In the genomic region with DNA sequence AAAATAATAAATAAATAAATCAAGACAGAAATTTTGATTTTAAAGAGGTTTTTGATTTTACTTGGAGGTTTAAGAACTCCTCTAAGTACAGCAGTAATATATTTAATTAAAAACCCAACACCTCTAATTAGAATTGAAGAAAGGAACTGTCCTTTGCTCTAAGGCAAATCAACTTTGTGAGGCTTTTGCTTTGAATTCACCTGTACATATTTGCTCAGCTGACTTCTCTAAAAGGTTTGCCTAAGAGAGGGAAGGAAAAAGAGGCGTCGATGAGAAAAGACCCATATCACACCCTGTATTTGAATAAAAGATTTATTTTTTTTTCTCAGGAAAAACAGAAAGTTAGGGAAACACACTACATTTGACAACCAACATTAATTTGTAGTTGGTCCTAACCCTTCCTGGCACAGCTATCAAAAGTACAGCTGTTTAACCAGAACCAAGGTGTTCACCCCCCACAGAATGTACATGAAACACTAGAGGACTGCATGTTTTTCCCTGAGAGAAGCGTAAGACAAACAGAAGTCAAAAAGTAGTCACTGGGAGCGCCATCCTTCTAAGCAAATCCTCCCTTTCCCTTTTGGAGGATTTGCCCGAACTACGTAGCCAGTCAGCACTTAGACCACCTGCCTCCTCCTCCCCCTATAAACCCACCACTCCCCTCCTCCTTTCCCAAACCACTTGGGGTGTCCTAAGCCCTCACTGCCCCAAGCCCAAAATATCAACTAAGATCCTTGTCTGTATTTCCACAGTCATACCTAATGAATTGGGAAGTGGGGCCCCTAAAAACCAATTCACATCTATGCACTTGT, we compare ENCODE assay signal across 9 cellular contexts. TPM values are rescaled to one million over a fixed set of nuclear protein-coding genes. Genes with fewer than 3 reads are reported as not detected.
DNase-seq lines count a peak whose midpoint lies in the region; ATAC-seq and TF ChIP-seq lines count a peak whose summit lies in the region.
"Had no signal": no experiment of that assay in that cellular context is flagged by ENCODE, and none has a peak within 500 bp of the region (broad histone marks: within the 10 kb centered on the region; RNA-seq: fewer than 3 reads in every experiment).

No MANE protein-coding gene starts in this region.

- H3K4me1 Mint-ChIP-seq in CD4-positive, alpha-beta T cell (ENCODE audit: low read depth): peaks cover 71% of the 10 kb centered on the region

- no peak for TF ChIP-seq CTCF in CD4-positive, alpha-beta T cell (IDR thresholded peaks at IDR 0.05)
- TF ChIP-seq CTCF in neutrophil (IDR thresholded peaks at IDR 0.05): no peak

- H3K27ac Mint-ChIP-seq in CD4-positive, alpha-beta T cell: peak overlapping the region; percentile 98

- POLR2A ChIA-PET in CD4-positive, alpha-beta T cell (lab: Charles Lee): interaction anchor here (0.7 to 15.4 kb wide), 5 partner anchors 10 to 59 kb away, joined by 4 to 1538 read pairs (median 5); a partner anchor contains a TSS

- no peak for ATAC-seq in CD4-positive, alpha-beta T cell (ENCODE audit: poor library complexity)

- intact Hi-C loops in CD4-positive, alpha-beta T cell (cut with DNase I, micrococcal nuclease): no loop called here

- peaks cover 99% of the 10 kb centered on the region for H3K36me3 Mint-ChIP-seq in CD4-positive, alpha-beta T cell (ENCODE audit: low read depth)

- peak overlapping the region; percentile 95 for H3K4me3 ChIP-seq in effector memory CD4-positive, alpha-beta T cell (ENCODE audit: insufficient read depth, low read depth, low read length, poor library complexity, severe bottlenecking)
- H3K4me3 ChIP-seq in neutrophil (ENCODE audit: low read depth in 1 of 2, low read length in 1 of 2): peak overlapping the region; percentile 80 to 97

- peak overlapping the region; percentile 97 for H3K27ac ChIP-seq in CD4-positive, alpha-beta T cell (ENCODE audit: low read depth, low read length)
- peak overlapping the region; percentile 98 for H3K27ac ChIP-seq in effector memory CD4-positive, alpha-beta T cell (ENCODE audit: insufficient read depth, low read length, poor library complexity, severe bottlenecking)
- peak overlapping the region; percentile 100 for H3K27ac ChIP-seq in neutrophil

- DNase-seq in CD4-positive, alpha-beta T cell: no peak
- DNase-seq in NCI-H774 (lab: John Stamatoyannopoulos, UW): peak; percentile 21
- DNase-seq in effector memory CD4-positive, alpha-beta T cell: no peak
- DNase-seq in GDM1 (lab: John Stamatoyannopoulos, UW): no peak
- no peak for DNase-seq in GM03348 (ENCODE audit: low spot score)
- no peak for DNase-seq in germinal center (ENCODE audit: low spot score)
- DNase-seq in DMS 273 treated with DMSO at 0.1 percent for 48 hours (lab: John Stamatoyannopoulos, UW): no peak

- CTCF ChIA-PET in CD4-positive, alpha-beta T cell (lab: Charles Lee): interaction anchor here (0.9 to 14.2 kb wide), 3 partner anchors 8 to 47 kb away, joined by 3 to 183 read pairs (median 8); no protein-coding TSS in a partner anchor

- H3K9me3 Mint-ChIP-seq in CD4-positive, alpha-beta T cell: no peaks in the 10 kb centered on the region

- H3K4me3 Mint-ChIP-seq in CD4-positive, alpha-beta T cell: peak overlapping the region; percentile 98

- no peaks in the 10 kb centered on the region for H3K9me3 ChIP-seq in CD4-positive, alpha-beta T cell (ENCODE audit: control insufficient read depth, low read length)
- H3K9me3 ChIP-seq in effector memory CD4-positive, alpha-beta T cell (ENCODE audit: control insufficient read depth, low read length): no peaks in the 10 kb centered on the region
- H3K9me3 ChIP-seq in neutrophil: no peaks in the 10 kb centered on the region

- no peaks in the 10 kb centered on the region for H3K27me3 ChIP-seq in CD4-positive, alpha-beta T cell (ENCODE audit: control insufficient read depth, insufficient read depth, low read length)
- no peaks in the 10 kb centered on the region for H3K27me3 ChIP-seq in effector memory CD4-positive, alpha-beta T cell (replicated peaks; ENCODE audit: control insufficient read depth, insufficient read depth, low read length, poor library complexity, severe bottlenecking)
- no peaks in the 10 kb centered on the region for H3K27me3 ChIP-seq in neutrophil

- H3K36me3 ChIP-seq in effector memory CD4-positive, alpha-beta T cell (ENCODE audit: control insufficient read depth, insufficient read depth, low read length): peaks cover 69% of the 10 kb centered on the region
- peaks cover 97% of the 10 kb centered on the region for H3K36me3 ChIP-seq in neutrophil

- peaks cover 47% of the 10 kb centered on the region for H3K4me1 ChIP-seq in effector memory CD4-positive, alpha-beta T cell (ENCODE audit: control insufficient read depth, insufficient read depth, low read length, poor library complexity, severe bottlenecking)
- H3K4me1 ChIP-seq in neutrophil (ENCODE audit: control insufficient read depth in 1 of 2, insufficient read depth in 1 of 2, low read depth in 1 of 2, low read length in 1 of 2): peaks cover 63 to 65% of the 10 kb centered on the region in 2 experiments

- no peaks in the 10 kb centered on the region for H3K27me3 Mint-ChIP-seq in CD4-positive, alpha-beta T cell

RNA-seq across cellular contexts. Expression of a gene that starts 4.9 kb away (rescaled TPM):
- total RNA-seq in CD4-positive, alpha-beta T cell: 100 to 1,000 TPM; 737 to 747 TPM

RNA-seq across cellular contexts. Expression of a gene that starts 25.3 kb away (rescaled TPM):
- total RNA-seq in CD4-positive, alpha-beta T cell: under 1 TPM; 0.16 to 0.22 TPM

RNA-seq across cellular contexts. Expression of a gene that starts 54.9 kb away (rescaled TPM):
- total RNA-seq in CD4-positive, alpha-beta T cell: 100 to 1,000 TPM; 132 to 137 TPM

RNA-seq across cellular contexts. Expression of a gene that starts 58.9 kb away (rescaled TPM):
- total RNA-seq in CD4-positive, alpha-beta T cell: not detected
- total RNA-seq: T-helper 1 cell treated with Interleukin-12 subunit alpha and Interleukin-12 subunit beta and Interleukin-4 antibody, amounts not matched to agents 30 ng/mL and 1 ng/mL, for 36 hours had no signal
